8 cellular contexts compared by ENCODE assay signal in the genomic region with DNA sequence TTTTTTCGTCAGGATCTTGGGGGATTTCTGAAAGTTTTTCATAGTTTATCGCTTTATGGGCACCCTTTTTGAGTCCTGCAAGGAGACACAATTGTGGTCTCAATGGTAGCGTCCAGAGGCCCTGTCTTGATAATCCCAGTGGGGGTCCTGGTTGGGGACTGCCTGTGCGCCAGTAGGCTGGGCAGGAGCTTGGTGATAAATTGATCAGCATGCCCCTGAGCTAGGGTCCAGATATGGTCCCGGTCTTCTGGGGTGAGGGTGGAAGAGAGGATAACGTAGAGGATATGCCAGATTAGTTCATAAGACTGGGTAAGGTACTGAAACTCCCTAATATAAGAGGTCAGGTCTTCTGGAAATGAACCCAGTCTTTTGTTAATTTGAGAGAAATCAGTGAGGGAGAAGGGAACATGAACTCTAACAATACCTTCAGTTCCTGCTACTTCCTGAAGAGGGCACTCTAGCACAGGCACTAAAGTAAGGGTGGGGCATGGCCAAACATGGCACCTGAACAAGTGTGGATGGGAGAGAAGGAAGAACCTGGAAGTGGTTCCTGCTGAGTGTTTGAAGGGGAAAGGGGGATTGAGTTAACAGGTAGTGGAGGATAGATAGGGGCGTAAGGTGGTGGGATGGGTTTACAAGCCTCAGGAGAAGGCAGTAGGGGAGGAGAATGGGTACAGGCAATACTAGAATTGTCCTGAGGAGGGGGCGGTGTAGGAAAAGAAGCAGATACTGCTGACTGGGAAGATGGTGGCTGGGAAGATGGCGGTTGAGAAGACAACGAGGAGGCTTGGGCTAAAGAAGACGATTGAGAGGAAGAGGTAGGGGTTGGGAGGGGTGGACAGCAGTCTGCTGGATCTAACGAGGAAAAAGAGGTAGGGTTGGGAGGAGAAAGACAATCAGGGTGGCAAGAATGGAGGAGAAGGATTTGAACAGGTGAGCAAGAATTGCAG. TPM values are rescaled to one million over a fixed set of nuclear protein-coding genes. Genes with fewer than 3 reads are reported as not detected.
A peak's percentile ranks its signal among the peaks of the same experiment; 100 is the strongest.
DNase-seq lines count a peak whose midpoint lies in the region; ATAC-seq and TF ChIP-seq lines count a peak whose summit lies in the region.

No MANE protein-coding gene starts in this region.

- TF ChIP-seq CTCF in OCI-LY7 (conservative IDR thresholded peaks at IDR 0.05; ENCODE audit: low read length) (peak; percentile 85), upper lobe of left lung (IDR thresholded peaks at IDR 0.05) (peak; percentile 51 to 63 (median 56))

- H2AFZ ChIP-seq in Karpas-422 (ENCODE audit: low read length) (no peak overlapping the region), OCI-LY7 (ENCODE audit: low read length) (no peak overlapping the region)

- H3K36me3 ChIP-seq in Karpas-422 (ENCODE audit: insufficient read depth, low read length) (peaks cover 3% of the 10 kb centered on the region; the same call in 1 of the 2 replicates), OCI-LY7 (ENCODE audit: insufficient read depth, low read length) (peaks cover 68% of the 10 kb centered on the region), upper lobe of left lung (peaks cover 7 to 26% (median 16%) of the 10 kb centered on the region in 4 donors)

- no peak overlapping the region for H3K4me2 ChIP-seq in Karpas-422 (ENCODE audit: low read depth, low read length, poor library complexity, severe bottlenecking)
- H3K4me2 ChIP-seq in OCI-LY7 (ENCODE audit: low read length) = no peak overlapping the region

- peak in 1 of 2 donors; percentile 48 for ATAC-seq in upper lobe of left lung (ENCODE audit: low FRiP score in 2 of 2)
- ATAC-seq in GM19463 (IDR thresholded peaks at IDR 0.05; ENCODE audit: unreplicated experiment) = no peak

- H3K9ac ChIP-seq in Karpas-422 (ENCODE audit: low read length) = no peak overlapping the region

- H4K20me1 ChIP-seq in Karpas-422 (ENCODE audit: insufficient read depth, low read depth, low read length) (no peaks in the 10 kb centered on the region), OCI-LY7 (ENCODE audit: insufficient read depth, low read length) (no peaks in the 10 kb centered on the region)

- H3K79me2 ChIP-seq in Karpas-422 (ENCODE audit: low read length) (peaks cover 15% of the 10 kb centered on the region), OCI-LY7 (ENCODE audit: insufficient read depth, low read depth, low read length) (peaks cover 10% of the 10 kb centered on the region)

- peaks cover 58 to 77% of the 10 kb centered on the region in 2 donors for H3K4me1 Mint-ChIP-seq in immature natural killer cell

- peak overlapping the region; percentile 25 to 86 (median 59) for H3K27ac Mint-ChIP-seq in immature natural killer cell

- peaks cover 10% of the 10 kb centered on the region for H3K4me1 ChIP-seq in Karpas-422 (ENCODE audit: low read length)
- H3K4me1 ChIP-seq in OCI-LY7 (ENCODE audit: insufficient read depth, low read length, poor library complexity, severe bottlenecking) = peaks cover 20% of the 10 kb centered on the region
- peaks cover 12 to 26% (median 18%) of the 10 kb centered on the region in 4 donors for H3K4me1 ChIP-seq in upper lobe of left lung

- CTCF ChIA-PET in OCI-LY7 (lab: Charles Lee; ENCODE audit: unreplicated experiment) = no interaction called here

- POLR2A ChIA-PET in OCI-LY7 (lab: Charles Lee) = interaction anchor here (0.6 to 0.9 kb wide), 2 partner anchors 16 to 41 kb away, joined by 3 read pairs; no protein-coding TSS in a partner anchor

- H3K4me3 ChIP-seq in Karpas-422 (ENCODE audit: low read length) (no peak overlapping the region), OCI-LY7 (ENCODE audit: low read depth, low read length, poor library complexity, severe bottlenecking) (no peak overlapping the region), upper lobe of left lung (no peak overlapping the region)

- DNase-seq in NCI-H2107 treated with DMSO at 0.1 percent for 48 hours (lab: John Stamatoyannopoulos, UW; ENCODE audit: unreplicated experiment) (peak; percentile 49), NCI-H2107 (lab: John Stamatoyannopoulos, UW) (no peak), Karpas-422 (peak; percentile 87), OCI-LY7 (ENCODE audit: low spot score) (peak; percentile 59), immature natural killer cell (peak; percentile 45 to 59 (median 57)), upper lobe of left lung (peak in 1 of 2 donors; percentile 43)
- peak; percentile 22 for DNase-seq in activated gamma-delta T cell treated with anti-CD3 and anti-CD28 coated beads, Interleukin-2, amount 50 U/mL, for 16 hours (ENCODE audit: low read depth)

- no peaks in the 10 kb centered on the region for H3K27me3 ChIP-seq in Karpas-422 (ENCODE audit: low read length)
- H3K27me3 ChIP-seq in upper lobe of left lung = no peaks in the 10 kb centered on the region

- TF ChIP-seq EP300 in upper lobe of left lung (IDR thresholded peaks at IDR 0.05) = no peak

- H3K9me3 ChIP-seq in Karpas-422 (ENCODE audit: low read length) (no peaks in the 10 kb centered on the region), OCI-LY7 (ENCODE audit: low read length) (no peaks in the 10 kb centered on the region), upper lobe of left lung (no peaks in the 10 kb centered on the region)

- peaks cover 8 to 28% (median 12%) of the 10 kb centered on the region in 3 donors for H3K36me3 Mint-ChIP-seq in immature natural killer cell

- peaks cover 0 to 3% (median 0%) of the 10 kb centered on the region in 3 donors for H3K27me3 Mint-ChIP-seq in immature natural killer cell (ENCODE audit: low read depth in 3 of 3)

- no peak for TF ChIP-seq POLR2A in upper lobe of left lung (IDR thresholded peaks at IDR 0.05)

- intact Hi-C loops in OCI-LY7 (cut with micrococcal nuclease; ENCODE audit: unreplicated experiment) = loop anchor here (1.0 kb wide), 1 partner anchor 31 kb away; no protein-coding TSS in a partner anchor

- H3K27ac ChIP-seq in Karpas-422 (ENCODE audit: low read length) (no peak overlapping the region), OCI-LY7 (ENCODE audit: low read depth, low read length, poor library complexity, severe bottlenecking) (no peak overlapping the region), upper lobe of left lung (peak overlapping the region in 1 of 4 donors; percentile 24)

- no TSS peak for BruUV-seq in OCI-LY7 (replicated peaks; lab: Mats Ljungman, UMichigan)

- H3K4me3 Mint-ChIP-seq in immature natural killer cell = no peak overlapping the region

- WGBS in upper lobe of left lung, 2 donors = 94 to 97% methylated on average over 12 of the region's 12 CpGs

- no peaks in the 10 kb centered on the region for H3K9me2 ChIP-seq in Karpas-422 (replicated peaks; ENCODE audit: insufficient read depth, low read length)
- no peaks in the 10 kb centered on the region for H3K9me2 ChIP-seq in OCI-LY7 (ENCODE audit: insufficient read depth, low read length)

- no peaks in the 10 kb centered on the region for H3K9me3 Mint-ChIP-seq in immature natural killer cell

RNA-seq across cellular contexts. Expression of gene ANXA2R, which starts 33.8 kb away (rescaled TPM):
- total RNA-seq in Karpas-422 (2014; rRNA removed; shearing (Covaris generic); ENCODE audit: low replicate concordance) = 9.0 and 15.3 TPM in 2 replicates
- total RNA-seq in OCI-LY7 (2014; rRNA removed; shearing (Covaris generic)) = 13.5 and 15.4 TPM in 2 replicates
- total RNA-seq in OCI-LY7 (2022) (11.4 and 15.1 TPM in 2 replicates), upper lobe of left lung (10 to 100 TPM in 1 of 6 donors, 1 to 10 TPM in 5; 2.0 to 25.1 (median 4.3) TPM)
- 10 to 100 TPM; 35.3 to 53.0 (median 44.3) TPM for polyA plus RNA-seq in immature natural killer cell

RNA-seq across cellular contexts. Expression of gene ZNF131, which starts 46.8 kb away (rescaled TPM):
- 64.1 and 78.0 TPM in 2 replicates for total RNA-seq in Karpas-422 (2014; rRNA removed; shearing (Covaris generic); ENCODE audit: low replicate concordance)
- total RNA-seq in OCI-LY7 (2014; rRNA removed; shearing (Covaris generic)) = 59.0 and 61.0 TPM in 2 replicates
- total RNA-seq in OCI-LY7 (2022) (59.4 and 62.9 TPM in 2 replicates), upper lobe of left lung (10 to 100 TPM; 19.4 to 70.2 (median 27.1) TPM)
- polyA plus RNA-seq in immature natural killer cell = 10 to 100 TPM; 30.3 to 49.6 (median 33.8) TPM
